Comparison of ENCODE assay signal across 8 cellular contexts in the genomic region with DNA sequence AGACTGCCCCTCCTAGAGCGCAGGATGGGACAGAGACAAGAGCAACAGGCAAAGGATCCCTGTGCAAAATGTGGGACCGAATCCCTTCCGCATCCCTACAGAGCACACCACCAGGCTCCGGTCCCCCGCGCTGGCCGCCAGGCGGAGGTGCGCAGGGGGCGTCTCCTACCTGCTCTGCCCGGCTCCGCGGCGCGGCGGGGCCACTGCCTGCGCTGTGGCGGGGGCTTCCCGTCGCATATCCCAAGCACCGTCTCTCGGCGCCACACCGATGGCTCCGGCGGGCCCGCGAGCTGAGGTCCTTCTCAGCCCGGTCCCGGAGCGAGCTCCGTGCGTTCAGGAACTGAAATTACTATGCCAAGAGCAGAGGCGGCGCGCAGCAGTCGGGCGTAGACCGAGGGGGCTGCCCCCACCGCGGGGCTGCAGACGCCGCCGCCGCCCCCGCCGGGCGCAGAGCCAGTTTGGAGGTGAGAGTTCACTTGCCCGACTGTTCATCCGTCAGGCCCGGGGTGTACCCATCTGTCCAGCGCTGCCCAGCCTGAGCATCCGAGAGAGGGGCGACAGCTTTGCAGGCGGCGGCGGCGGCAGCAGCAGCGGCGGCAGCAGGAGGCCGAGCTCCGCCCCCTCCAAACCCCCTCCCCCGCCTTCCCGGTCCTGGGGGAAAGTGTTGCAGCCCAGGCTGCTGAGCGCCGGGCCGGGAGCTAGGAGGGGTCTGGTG. TPM values are rescaled to one million over a fixed set of nuclear protein-coding genes. Genes with fewer than 3 reads are reported as not detected.
DNase-seq lines count a peak whose midpoint lies in the region; ATAC-seq and TF ChIP-seq lines count a peak whose summit lies in the region.

TSS of gene GPRIN3 (minus strand) at position 355 of the 715 bp plus-strand sequence. CDS start 57,690 bp downstream, outside the sequence.

- TF ChIP-seq CTCF in Panc1 (IDR thresholded peaks at IDR 0.05): no peak
- peak; percentile 66 for TF ChIP-seq CTCF in type B pancreatic cell (conservative IDR thresholded peaks at IDR 0.05)

- no peaks in the 10 kb centered on the region for H3K36me3 Mint-ChIP-seq in type B pancreatic cell

- CTCF ChIA-PET in Panc1 (lab: Charles Lee): no interaction called here

- H3K27ac Mint-ChIP-seq in type B pancreatic cell: no peak within 1 kb of the TSS

- in situ Hi-C loops in Panc1 (cut with HindIII; ENCODE audit: low pct_unique_long_range_greater_than_20kb, low sequenced_read_pairs): no loop called here

- peaks cover 29% of the 10 kb centered on the region for H3K27me3 Mint-ChIP-seq in type B pancreatic cell

- H3K27ac ChIP-seq in Panc1 (ENCODE audit: low read length): no peak within 1 kb of the TSS

- intact Hi-C loops in Panc1 (cut with micrococcal nuclease; ENCODE audit: unreplicated experiment): no loop called here

- peak; percentile 37 to 86 (median 85) for DNase-seq in NCI-H1417 (lab: John Stamatoyannopoulos, UW)
- DNase-seq in NCI-H1417 treated with DMSO at 0.1 percent for 48 hours (lab: John Stamatoyannopoulos, UW): no peak
- DNase-seq in Panc1 (ENCODE audit: low read depth, low spot score): no peak
- DNase-seq in activated naive CD4-positive, alpha-beta T cell (lab: John Stamatoyannopoulos, UW): peak; percentile 32 to 69 (median 48)
- DNase-seq in germinal center (ENCODE audit: low spot score): peak; percentile 63
- DNase-seq in occipital lobe (lab: John Stamatoyannopoulos, UW): peak; percentile 50
- DNase-seq in type B pancreatic cell (ENCODE audit: extremely low spot score, unreplicated experiment): peak; percentile 74

- POLR2A ChIA-PET in Panc1 (lab: Charles Lee): no interaction called here

- H3K9me3 Mint-ChIP-seq in type B pancreatic cell: no peaks in the 10 kb centered on the region

- H3K4me3 ChIP-seq in Panc1 (ENCODE audit: low read depth in 2 of 2, low read length in 2 of 2): peak within 1 kb of the TSS; percentile 20 to 27; a peak in 3 of 4 replicates

- peak within 1 kb of the TSS; percentile 80 for H3K4me3 Mint-ChIP-seq in type B pancreatic cell

- no peaks in the 10 kb centered on the region for H3K36me3 ChIP-seq in Panc1 (ENCODE audit: control insufficient read depth, insufficient read depth, low read length)

- ATAC-seq in HG03139 (IDR thresholded peaks at IDR 0.05; ENCODE audit: unreplicated experiment): peak; percentile 63
- peak; percentile 58; the same call in 1 of the 2 replicates for ATAC-seq in Panc1

- peaks cover 3% of the 10 kb centered on the region; the same call in 1 of the 2 replicates for H3K27me3 ChIP-seq in Panc1 (ENCODE audit: control insufficient read depth, insufficient read depth, low read length)

- no peaks in the 10 kb centered on the region for H3K4me1 ChIP-seq in Panc1 (ENCODE audit: control insufficient read depth, insufficient read depth, low read length)

- H3K9me3 ChIP-seq in Panc1 (ENCODE audit: control insufficient read depth, insufficient read depth, low read depth, low read length): no peaks in the 10 kb centered on the region

- H3K4me1 Mint-ChIP-seq in type B pancreatic cell (ENCODE audit: unreplicated experiment): peaks cover 7% of the 10 kb centered on the region

- no TSS peak for BruUV-seq in Panc1 (replicated peaks; lab: Mats Ljungman, UMichigan)

RNA-seq across cellular contexts. Expression of gene GPRIN3, which starts in this region (rescaled TPM):
- total RNA-seq in Panc1 (2021; ENCODE audit: unreplicated experiment) (0.03 TPM), occipital lobe (31.2 TPM), type B pancreatic cell (ENCODE audit: low replicate concordance) (4.0 and 4.5 TPM in 2 replicates)
- polyA plus RNA-seq in Panc1 (2012; ENCODE audit: insufficient read length): 0.02 TPM

Comparison
In these comparisons a context has a peak if more than half of its experiments do, and no peak if none do; other contexts are left out.
1. DNase-seq: peak in NCI-H1417 (3 of 3), activated naive CD4-positive, alpha-beta T cell (4 of 4), germinal center (single experiment), occipital lobe (single experiment) and type B pancreatic cell (single experiment); none in NCI-H1417 treated with DMSO at 0.1 percent for 48 hours (single experiment) and Panc1 (single experiment).
2. Peak in ATAC-seq and H3K4me3 ChIP-seq in Panc1; RNA of the gene not detected or under 1 TPM.